Comparison of ENCODE assay signal across 1 cellular context in the genomic region with DNA sequence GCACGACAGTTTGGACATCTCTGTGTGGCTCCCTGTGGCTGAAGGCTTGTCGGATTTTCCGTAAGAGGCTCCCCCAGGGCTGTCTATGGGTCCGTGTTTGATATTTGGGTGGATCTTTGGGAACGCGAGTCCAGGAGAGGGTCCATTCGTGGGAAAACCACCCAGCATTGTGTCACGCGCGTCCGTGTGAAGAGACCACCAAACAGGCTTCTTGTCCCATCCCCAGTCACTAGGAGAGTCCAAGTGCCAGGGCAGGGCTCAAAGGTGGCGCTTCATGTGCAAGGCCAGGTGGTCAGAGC.
TF ChIP-seq lines count a peak whose summit lies in the region.

No MANE protein-coding gene starts in this region.

TF ChIP-seq in H1, 55 proteins besides CTCF, POLR2A, EP300 and RAD21:
- TF ChIP-seq JUN (IDR thresholded peaks at IDR 0.05; ENCODE audit: low read depth, low read length) (no peak), CREB1 (IDR thresholded peaks at IDR 0.05) (no peak), SIRT6 (IDR thresholded peaks at IDR 0.05; ENCODE audit: low read length) (no peak), HDAC6 (IDR thresholded peaks at IDR 0.05; ENCODE audit: low read depth, low read length) (no peak), TAF7 (optimal IDR thresholded peaks at IDR 0.05; ENCODE audit: borderline replicate concordance, low read depth, low read length) (no peak), SP2 (IDR thresholded peaks at IDR 0.05; ENCODE audit: low read length) (no peak), SIX5 (IDR thresholded peaks at IDR 0.05; ENCODE audit: low read depth, low read length) (no peak), JUND (IDR thresholded peaks at IDR 0.05; ENCODE audit: low read length) (no peak), EGR1 (IDR thresholded peaks at IDR 0.05; ENCODE audit: borderline replicate concordance, low read depth, low read length) (no peak), SUZ12 (IDR thresholded peaks at IDR 0.05; ENCODE audit: low read length) (no peak), SRF (IDR thresholded peaks at IDR 0.05; ENCODE audit: low read depth, low read length) (no peak), BCL11A (IDR thresholded peaks at IDR 0.05; ENCODE audit: low read depth in 2 of 2, low read length in 2 of 2) (no peak)
